1 cellular context compared by ENCODE assay signal in genomic region chr22:30277547-30278344, GRCh38.
TF ChIP-seq lines count a peak whose summit lies in the region.

No MANE protein-coding gene starts in this region.

TF ChIP-seq in endothelial cell of umbilical vein, 7 proteins besides CTCF, POLR2A, EP300 and RAD21:
- TF ChIP-seq EZH2 (IDR thresholded peaks at IDR 0.05; ENCODE audit: borderline replicate concordance, low read depth, low read length, severe bottlenecking) = no peak
- peak; percentile 53 for TF ChIP-seq FOS (IDR thresholded peaks at IDR 0.05; ENCODE audit: borderline replicate concordance, insufficient read depth, low read length)
- peak; percentile 55 for TF ChIP-seq POLR2AphosphoS5 (IDR thresholded peaks at IDR 0.05; ENCODE audit: insufficient read depth, low read depth, low read length)
